1 cellular context compared by ENCODE assay signal in genomic region chr9:70418822-70419545, GRCh38.
TF ChIP-seq lines count a peak whose summit lies in the region.

No MANE protein-coding gene starts in this region.

TF ChIP-seq in K562, 482 proteins besides CTCF, POLR2A, EP300 and RAD21 (continued from another document and continues in another):
- no peak for TF ChIP-seq SRSF3 (IDR thresholded peaks at IDR 0.05; ENCODE audit: insufficient read depth, low read length)
- TF ChIP-seq NFRKB (IDR thresholded peaks at IDR 0.05; ENCODE audit: low read depth) = no peak
- TF ChIP-seq E2F6 (IDR thresholded peaks at IDR 0.05; ENCODE audit: borderline replicate concordance in 1 of 2, extremely low read depth in 1 of 2, insufficient read depth in 1 of 2, insufficient read length in 1 of 2, low read depth in 1 of 2, low read length in 1 of 2, poor library complexity in 1 of 2, severe bottlenecking in 1 of 2) = peak; percentile 65 to 95
- no peak for TF ChIP-seq KAT8 (IDR thresholded peaks at IDR 0.05; ENCODE audit: low read depth)
- no peak for TF ChIP-seq RBM34 (IDR thresholded peaks at IDR 0.05; ENCODE audit: borderline replicate concordance, insufficient read depth, low read length)
- no peak for TF ChIP-seq ZNF277 (CRISPR knock-in tag; IDR thresholded peaks at IDR 0.05; ENCODE audit: borderline replicate concordance)
- no peak for TF ChIP-seq TAL1 (IDR thresholded peaks at IDR 0.05)
- no peak for TF ChIP-seq ZNF561 (CRISPR knock-in tag; conservative IDR thresholded peaks at IDR 0.05)
- TF ChIP-seq ZNF551 (CRISPR knock-in tag; IDR thresholded peaks at IDR 0.05) = no peak
- no peak for TF ChIP-seq NR4A1 (CRISPR knock-in tag; IDR thresholded peaks at IDR 0.05)
- TF ChIP-seq NR4A1 (tag; IDR thresholded peaks at IDR 0.05) = no peak
- no peak for TF ChIP-seq WHSC1 (IDR thresholded peaks at IDR 0.05; ENCODE audit: low read length)
- TF ChIP-seq SREBF1 (IDR thresholded peaks at IDR 0.05; ENCODE audit: borderline replicate concordance, low read depth, low read length) = no peak
- TF ChIP-seq SMARCA4 (IDR thresholded peaks at IDR 0.05) = no peak
- no peak for TF ChIP-seq FOS (IDR thresholded peaks at IDR 0.05; ENCODE audit: extremely low read depth, insufficient read length)
- no peak for TF ChIP-seq GTF2F1 (IDR thresholded peaks at IDR 0.05; ENCODE audit: low read depth, low read length)
- no peak for TF ChIP-seq STAG1 (CRISPR knock-in tag; IDR thresholded peaks at IDR 0.05; ENCODE audit: borderline replicate concordance)
- no peak; the same call in 1 of the 2 replicates for TF ChIP-seq ATF7 (IDR thresholded peaks at IDR 0.05)
- TF ChIP-seq PCBP1 (IDR thresholded peaks at IDR 0.05; ENCODE audit: low read depth, low read length, poor library complexity, severe bottlenecking) = peak; percentile 19
- TF ChIP-seq ILF3 (IDR thresholded peaks at IDR 0.05; ENCODE audit: borderline replicate concordance) = no peak
- TF ChIP-seq MLLT1 (IDR thresholded peaks at IDR 0.05) = peak in 1 of 2 experiments; percentile 30; a peak in 1 of 4 replicates
- no peak for TF ChIP-seq NFE2 (IDR thresholded peaks at IDR 0.05; ENCODE audit: low read depth)
- no peak for TF ChIP-seq ZNF175 (CRISPR knock-in tag; IDR thresholded peaks at IDR 0.05; ENCODE audit: low read depth)
- TF ChIP-seq ZNF239 (CRISPR knock-in tag; IDR thresholded peaks at IDR 0.05) = no peak
- TF ChIP-seq ZFPM2 (CRISPR knock-in tag; IDR thresholded peaks at IDR 0.05) = no peak
- no peak for TF ChIP-seq ATF2 (CRISPR knock-in tag; IDR thresholded peaks at IDR 0.05)
- TF ChIP-seq FOXJ3 (CRISPR knock-in tag; IDR thresholded peaks at IDR 0.05) = no peak
- peak; percentile 19; the same call in 1 of the 2 replicates for TF ChIP-seq ZNF431 (CRISPR knock-in tag; IDR thresholded peaks at IDR 0.05)
- TF ChIP-seq TSHZ1 (CRISPR knock-in tag; IDR thresholded peaks at IDR 0.05) = no peak
- no peak for TF ChIP-seq ZNF282 (CRISPR knock-in tag; IDR thresholded peaks at IDR 0.05)
- TF ChIP-seq NEUROD1 (IDR thresholded peaks at IDR 0.05; ENCODE audit: borderline replicate concordance, low read depth, low read length, partially characterized antibody) = peak; percentile 70
- no peak for TF ChIP-seq ZBTB49 (CRISPR knock-in tag; IDR thresholded peaks at IDR 0.05; ENCODE audit: borderline replicate concordance)
- TF ChIP-seq SRF (CRISPR knock-in tag; IDR thresholded peaks at IDR 0.05) = no peak
- TF ChIP-seq RCOR1 (IDR thresholded peaks at IDR 0.05; ENCODE audit: borderline replicate concordance in 1 of 2, low read depth in 2 of 2, low read length in 2 of 2) = no peak
- TF ChIP-seq RBBP5 (IDR thresholded peaks at IDR 0.05; ENCODE audit: borderline replicate concordance, insufficient read depth, low read length, poor library complexity, severe bottlenecking) = no peak
- no peak for TF ChIP-seq SOX6 (IDR thresholded peaks at IDR 0.05)
- TF ChIP-seq ETV1 (tag; conservative IDR thresholded peaks at IDR 0.05; ENCODE audit: low read depth) = no peak
- TF ChIP-seq CEBPZ (IDR thresholded peaks at IDR 0.05; ENCODE audit: borderline replicate concordance, low read depth, low read length) = no peak
- peak; percentile 33; the same call in 1 of the 2 replicates for TF ChIP-seq GATAD2A (IDR thresholded peaks at IDR 0.05)
- no peak for TF ChIP-seq PPARD (CRISPR knock-in tag; IDR thresholded peaks at IDR 0.05)
- no peak for TF ChIP-seq TRIM25 (IDR thresholded peaks at IDR 0.05; ENCODE audit: borderline replicate concordance)
- TF ChIP-seq POLR2G (IDR thresholded peaks at IDR 0.05; ENCODE audit: low read depth, low read length) = peak; percentile 86
- TF ChIP-seq BRD4 (IDR thresholded peaks at IDR 0.05) = no peak
- TF ChIP-seq CREB5 (CRISPR knock-in tag; IDR thresholded peaks at IDR 0.05) = no peak
- TF ChIP-seq KLF6 (CRISPR knock-in tag; IDR thresholded peaks at IDR 0.05; ENCODE audit: borderline replicate concordance) = no peak
- no peak for TF ChIP-seq PURB (CRISPR knock-in tag; IDR thresholded peaks at IDR 0.05; ENCODE audit: low read depth)
- TF ChIP-seq ZBTB17 (CRISPR knock-in tag; IDR thresholded peaks at IDR 0.05) = no peak
- peak; percentile 63; the same call in 1 of the 2 replicates for TF ChIP-seq MTA3 (IDR thresholded peaks at IDR 0.05; ENCODE audit: borderline replicate concordance)
- TF ChIP-seq ZNF584 (CRISPR knock-in tag; IDR thresholded peaks at IDR 0.05; ENCODE audit: low read depth) = no peak
